ENCODE assay signal across 10 cellular contexts in the genomic region with DNA sequence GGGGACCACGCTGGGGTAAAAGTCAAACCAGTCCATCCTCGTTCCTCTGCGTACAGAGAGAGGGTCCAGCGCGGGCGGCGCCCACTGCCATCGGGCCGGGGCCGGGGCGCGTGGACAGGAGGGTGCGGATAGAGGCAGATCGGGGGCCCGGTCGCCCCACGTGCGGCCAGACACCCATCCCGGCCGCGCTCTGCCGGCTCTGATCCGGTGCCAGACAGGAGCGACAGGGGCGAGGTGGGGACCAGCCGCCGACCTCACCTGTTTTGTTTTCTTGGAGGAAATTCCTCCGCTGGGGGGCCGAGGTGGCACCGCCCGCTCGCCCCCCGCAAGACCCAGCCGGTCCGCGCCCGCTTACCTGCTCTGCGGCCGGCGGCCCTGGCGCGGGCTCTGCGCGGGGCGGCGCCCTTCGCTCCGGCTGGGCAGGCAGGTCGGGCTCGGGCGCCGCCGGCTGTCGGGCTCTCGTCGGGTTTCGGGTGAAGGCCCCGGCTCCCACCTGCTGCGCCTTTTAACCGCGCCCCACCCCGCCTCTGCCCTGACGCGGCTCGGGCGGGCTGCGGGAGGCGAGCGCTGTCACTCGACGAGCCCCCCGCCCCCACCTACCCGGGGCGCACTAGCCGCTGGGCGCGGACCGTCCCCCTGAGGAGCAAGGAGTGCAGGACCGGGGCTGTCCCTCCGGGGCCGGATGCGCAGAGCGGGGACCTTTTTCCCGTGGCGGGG. TPM values are rescaled to one million over a fixed set of nuclear protein-coding genes. Genes with fewer than 3 reads are reported as not detected.
DNase-seq lines count a peak whose midpoint lies in the region; ATAC-seq and TF ChIP-seq lines count a peak whose summit lies in the region.
"Had no signal": no experiment of that assay in that cellular context is flagged by ENCODE, and none has a peak within 500 bp of the region (broad histone marks: within the 10 kb centered on the region; RNA-seq: fewer than 3 reads in every experiment).

A gene (minus strand): TSS at position 481 of the 717 bp plus-strand sequence. CDS start 8,839 bp downstream, outside the sequence.

- TF ChIP-seq RAD21 in SK-N-SH (IDR thresholded peaks at IDR 0.05; ENCODE audit: low read length), result no peak

- H3K27ac ChIP-seq in SK-N-SH (ENCODE audit: low read depth in 2 of 2, low read length in 1 of 2) (no peak within 1 kb of the TSS), PC-9 (no peak within 1 kb of the TSS)
- H3K27ac ChIP-seq: SJSA1 had no signal

- H3K4me2 ChIP-seq in SK-N-SH, result peak within 1 kb of the TSS; percentile 55
- H3K4me2 ChIP-seq in PC-9, result no peak within 1 kb of the TSS

- peaks cover 21% of the 10 kb centered on the region for H3K27me3 Mint-ChIP-seq in activated naive CD8-positive, alpha-beta T cell treated with anti-CD3 and anti-CD28 coated beads, Interleukin-2, amount 10 ng/mL, durations not matched to agents 7 days and 5 days
- peaks cover 25% of the 10 kb centered on the region for H3K27me3 Mint-ChIP-seq in stimulated activated naive CD8-positive, alpha-beta T cell treated with anti-CD3 and anti-CD28 coated beads, Interleukin-15, amount 100 ng/mL, for 72 hours

- no peak for TF ChIP-seq CTCF in SK-N-SH (IDR thresholded peaks at IDR 0.05)
- TF ChIP-seq CTCF in PC-9 (conservative IDR thresholded peaks at IDR 0.05), result no peak

- CTCF ChIA-PET in SK-N-SH (lab: Yijun Ruan, JAX), result no interaction called here
- CTCF ChIA-PET in PC-9 (lab: Charles Lee), result no interaction called here

- peak within 1 kb of the TSS; percentile 84 for H3K27ac Mint-ChIP-seq in activated naive CD8-positive, alpha-beta T cell treated with anti-CD3 and anti-CD28 coated beads, Interleukin-2, amount 10 ng/mL, durations not matched to agents 7 days and 5 days
- peak within 1 kb of the TSS; percentile 74 to 91 for H3K27ac Mint-ChIP-seq in stimulated activated naive CD8-positive, alpha-beta T cell treated with anti-CD3 and anti-CD28 coated beads, Interleukin-15, amount 100 ng/mL, for 72 hours

- H3F3A ChIP-seq in SK-N-SH (replicated peaks; ENCODE audit: insufficient read depth), result no peaks in the 10 kb centered on the region
- no peaks in the 10 kb centered on the region for H3F3A ChIP-seq in PC-9 (ENCODE audit: insufficient read depth, low read depth)

- H3K79me2 ChIP-seq in SK-N-SH (ENCODE audit: insufficient read depth) (no peaks in the 10 kb centered on the region), PC-9 (ENCODE audit: low read depth) (no peaks in the 10 kb centered on the region)

- ATAC-seq in SK-N-SH treated with all-trans-retinoic acid at 6 μM for 48 hours (no peak), HG03039 (IDR thresholded peaks at IDR 0.05; ENCODE audit: unreplicated experiment) (no peak)
- ATAC-seq in activated naive CD8-positive, alpha-beta T cell treated with anti-CD3 and anti-CD28 coated beads, Interleukin-2, amount 10 ng/mL, durations not matched to agents 7 days and 5 days (ENCODE audit: low read depth), result peak; percentile 66
- ATAC-seq in stimulated activated naive CD8-positive, alpha-beta T cell treated with anti-CD3 and anti-CD28 coated beads, Interleukin-15, amount 100 ng/mL, for 72 hours, result peak; percentile 73

- H4K20me1 ChIP-seq in SK-N-SH (ENCODE audit: insufficient read depth) (no peaks in the 10 kb centered on the region), PC-9 (ENCODE audit: insufficient read depth) (no peaks in the 10 kb centered on the region)

- no peak for TF ChIP-seq EP300 in SK-N-SH (IDR thresholded peaks at IDR 0.05; ENCODE audit: borderline replicate concordance in 1 of 2, low read depth in 1 of 2, low read length in 1 of 2)

- no peaks in the 10 kb centered on the region for H3K4me1 ChIP-seq in SK-N-SH (ENCODE audit: control insufficient read depth in 1 of 2, insufficient read depth in 2 of 2, low read depth in 1 of 2, low read length in 1 of 2)
- no peaks in the 10 kb centered on the region for H3K4me1 ChIP-seq in PC-9 (replicated peaks; ENCODE audit: insufficient read depth)
- H3K4me1 ChIP-seq: SJSA1 had no signal

- POLR2A ChIA-PET in SK-N-SH (lab: Yijun Ruan, JAX) (no interaction called here), PC-9 (lab: Charles Lee; ENCODE audit: unreplicated experiment) (no interaction called here)
- POLR2A ChIA-PET in activated naive CD8-positive, alpha-beta T cell treated with anti-CD3 and anti-CD28 coated beads, Interleukin-2, amount 10 ng/mL, durations not matched to agents 7 days and 5 days (lab: Charles Lee), result no interaction called here

- H3K36me3 Mint-ChIP-seq in activated naive CD8-positive, alpha-beta T cell treated with anti-CD3 and anti-CD28 coated beads, Interleukin-2, amount 10 ng/mL, durations not matched to agents 7 days and 5 days, result no peaks in the 10 kb centered on the region

- H3K9me3 Mint-ChIP-seq in activated naive CD8-positive, alpha-beta T cell treated with anti-CD3 and anti-CD28 coated beads, Interleukin-2, amount 10 ng/mL, durations not matched to agents 7 days and 5 days, result no peaks in the 10 kb centered on the region
- H3K9me3 Mint-ChIP-seq in stimulated activated naive CD8-positive, alpha-beta T cell treated with anti-CD3 and anti-CD28 coated beads, Interleukin-15, amount 100 ng/mL, for 72 hours, result no peaks in the 10 kb centered on the region

- peaks cover 12% of the 10 kb centered on the region for H3K4me1 Mint-ChIP-seq in activated naive CD8-positive, alpha-beta T cell treated with anti-CD3 and anti-CD28 coated beads, Interleukin-2, amount 10 ng/mL, durations not matched to agents 7 days and 5 days
- H3K4me1 Mint-ChIP-seq in stimulated activated naive CD8-positive, alpha-beta T cell treated with anti-CD3 and anti-CD28 coated beads, Interleukin-15, amount 100 ng/mL, for 72 hours, result peaks cover 17% of the 10 kb centered on the region

- H3K9me3 ChIP-seq in SK-N-SH (no peaks in the 10 kb centered on the region), PC-9 (ENCODE audit: insufficient read depth, low read depth) (no peaks in the 10 kb centered on the region)
- H3K9me3 ChIP-seq: SJSA1 had no signal

- 11% methylated on average over 9 of the region's 85 CpGs for WGBS in SK-N-SH (ENCODE audit: low lambda C conversion rate)

- H3K36me3 ChIP-seq in SK-N-SH (replicated peaks in 1 of 2; ENCODE audit: control insufficient read depth in 1 of 2, insufficient read depth in 2 of 2, low read length in 1 of 2), result no peaks in the 10 kb centered on the region
- H3K36me3 ChIP-seq in PC-9 (ENCODE audit: low read depth), result no peaks in the 10 kb centered on the region
- H3K36me3 ChIP-seq: SJSA1 had no signal

- DNase-seq in SK-N-SH (peak; percentile 32), left kidney (ENCODE audit: low read depth, low spot score) (peak; percentile 77), mucosa of gallbladder (ENCODE audit: low spot score) (no peak), PC-9 (no peak)
- peak; percentile 66 for DNase-seq in activated naive CD8-positive, alpha-beta T cell treated with anti-CD3 and anti-CD28 coated beads, Interleukin-2, amount 10 ng/mL, durations not matched to agents 7 days and 5 days
- peak; percentile 41 to 44 for DNase-seq in stimulated activated naive CD8-positive, alpha-beta T cell treated with anti-CD3 and anti-CD28 coated beads, Interleukin-15, amount 100 ng/mL, for 72 hours

- H3K9me2 ChIP-seq in SK-N-SH (no peaks in the 10 kb centered on the region), PC-9 (ENCODE audit: insufficient read depth) (no peaks in the 10 kb centered on the region)

- H3K27me3 ChIP-seq in SK-N-SH (ENCODE audit: insufficient read depth), result peaks cover 71% of the 10 kb centered on the region
- H3K27me3 ChIP-seq in PC-9 (ENCODE audit: insufficient read depth, low read depth), result no peaks in the 10 kb centered on the region

- H3K4me3 ChIP-seq in SK-N-SH (ENCODE audit: low read depth in 2 of 2, low read length in 1 of 2), result no peak within 1 kb of the TSS
- no peak within 1 kb of the TSS for H3K4me3 ChIP-seq in PC-9
- H3K4me3 ChIP-seq: SJSA1 had no signal

- no TSS peak for BruUV-seq in PC-9 (replicated peaks; lab: Mats Ljungman, UMichigan)

- intact Hi-C loops in PC-9 (cut with micrococcal nuclease; ENCODE audit: unreplicated experiment), result no loop called here

- H2AFZ ChIP-seq in SK-N-SH (ENCODE audit: low read depth), result no peak within 1 kb of the TSS
- no peak within 1 kb of the TSS for H2AFZ ChIP-seq in PC-9

- H3K4me3 Mint-ChIP-seq in activated naive CD8-positive, alpha-beta T cell treated with anti-CD3 and anti-CD28 coated beads, Interleukin-2, amount 10 ng/mL, durations not matched to agents 7 days and 5 days, result peak within 1 kb of the TSS; percentile 88
- peak within 1 kb of the TSS; percentile 84 to 86 for H3K4me3 Mint-ChIP-seq in stimulated activated naive CD8-positive, alpha-beta T cell treated with anti-CD3 and anti-CD28 coated beads, Interleukin-15, amount 100 ng/mL, for 72 hours

- H3K9ac ChIP-seq in SK-N-SH, result no peak within 1 kb of the TSS

TF ChIP-seq in SK-N-SH, 30 proteins besides CTCF, POLR2A, EP300 and RAD21:
- TF ChIP-seq EZH2phosphoT487 (IDR thresholded peaks at IDR 0.05; ENCODE audit: borderline replicate concordance, low read depth) (0 out of 2 replicates have a peak, but pooled peaks have one; percentile 75), JUND (IDR thresholded peaks at IDR 0.05) (no peak)

TF ChIP-seq in SK-N-SH treated with all-trans-retinoic acid at 6 μM for 48 hours, 23 proteins besides CTCF, POLR2A, EP300 and RAD21 (continues in another document):
- no peak for TF ChIP-seq ISL1 (CRISPR knock-in tag; IDR thresholded peaks at IDR 0.05)
- TF ChIP-seq, protein P1, sequence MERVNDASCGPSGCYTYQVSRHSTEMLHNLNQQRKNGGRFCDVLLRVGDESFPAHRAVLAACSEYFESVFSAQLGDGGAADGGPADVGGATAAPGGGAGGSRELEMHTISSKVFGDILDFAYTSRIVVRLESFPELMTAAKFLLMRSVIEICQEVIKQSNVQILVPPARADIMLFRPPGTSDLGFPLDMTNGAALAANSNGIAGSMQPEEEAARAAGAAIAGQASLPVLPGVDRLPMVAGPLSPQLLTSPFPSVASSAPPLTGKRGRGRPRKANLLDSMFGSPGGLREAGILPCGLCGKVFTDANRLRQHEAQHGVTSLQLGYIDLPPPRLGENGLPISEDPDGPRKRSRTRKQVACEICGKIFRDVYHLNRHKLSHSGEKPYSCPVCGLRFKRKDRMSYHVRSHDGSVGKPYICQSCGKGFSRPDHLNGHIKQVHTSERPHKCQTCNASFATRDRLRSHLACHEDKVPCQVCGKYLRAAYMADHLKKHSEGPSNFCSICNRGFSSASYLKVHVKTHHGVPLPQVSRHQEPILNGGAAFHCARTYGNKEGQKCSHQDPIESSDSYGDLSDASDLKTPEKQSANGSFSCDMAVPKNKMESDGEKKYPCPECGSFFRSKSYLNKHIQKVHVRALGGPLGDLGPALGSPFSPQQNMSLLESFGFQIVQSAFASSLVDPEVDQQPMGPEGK (CRISPR knock-in tag; IDR thresholded peaks at IDR 0.05; ENCODE audit: borderline replicate concordance), result no peak
- TF ChIP-seq BACH2 (CRISPR knock-in tag; IDR thresholded peaks at IDR 0.05; ENCODE audit: borderline replicate concordance), result no peak
- TF ChIP-seq TOX (CRISPR knock-in tag; IDR thresholded peaks at IDR 0.05; ENCODE audit: borderline replicate concordance), result no peak
- TF ChIP-seq PPARA (CRISPR knock-in tag; IDR thresholded peaks at IDR 0.05; ENCODE audit: borderline replicate concordance), result no peak

RNA-seq across cellular contexts. Expression of the gene that starts here (rescaled TPM):
- polyA plus RNA-seq in SK-N-SH (2012; rRNA removed), result not detected in 2 replicates
- polyA plus RNA-seq in SK-N-SH (2012; cell fraction: cytosol; rRNA removed), result not detected in 2 replicates
- not detected in 2 replicates for polyA plus RNA-seq in SK-N-SH (2012; cell fraction: nucleus; rRNA removed)
- 1 to 10 TPM; 5.1 to 6.3 TPM for total RNA-seq in activated naive CD8-positive, alpha-beta T cell treated with anti-CD3 and anti-CD28 coated beads, Interleukin-2, amount 10 ng/mL, durations not matched to agents 7 days and 5 days
- total RNA-seq in mucosa of gallbladder (4.0 TPM), PC-9 (2021) (not detected in 2 replicates)
- total RNA-seq: SJSA1 had no signal
- polyA plus RNA-seq: BJ had no signal

Comparison
In these comparisons a context has a peak if more than half of its experiments do, and no peak if none do; other contexts are left out.
1. Peak in DNase-seq and H3K4me2 ChIP-seq in SK-N-SH; RNA of the gene not detected or under 1 TPM.
2. DNase-seq: peak in activated naive CD8-positive, alpha-beta T cell treated with anti-CD3 and anti-CD28 coated beads, Interleukin-2, amount 10 ng/mL, durations not matched to agents 7 days and 5 days (single experiment), left kidney (single experiment) and stimulated activated naive CD8-positive, alpha-beta T cell treated with anti-CD3 and anti-CD28 coated beads, Interleukin-15, amount 100 ng/mL, for 72 hours (2 of 2); none in mucosa of gallbladder (single experiment) and PC-9 (0 of 2).
3. ATAC-seq: peak in activated naive CD8-positive, alpha-beta T cell treated with anti-CD3 and anti-CD28 coated beads, Interleukin-2, amount 10 ng/mL, durations not matched to agents 7 days and 5 days (single experiment) and stimulated activated naive CD8-positive, alpha-beta T cell treated with anti-CD3 and anti-CD28 coated beads, Interleukin-15, amount 100 ng/mL, for 72 hours (single experiment); none in SK-N-SH treated with all-trans-retinoic acid at 6 μM for 48 hours (single experiment) and HG03039 (single experiment).